13 cellular contexts compared by ENCODE assay signal in genomic region chr13:29589234-29589633, GRCh38. TPM values are rescaled to one million over a fixed set of nuclear protein-coding genes. Genes with fewer than 3 reads are reported as not detected.
DNase-seq lines count a peak whose midpoint lies in the region; ATAC-seq and TF ChIP-seq lines count a peak whose summit lies in the region.
"Had no signal": no experiment of that assay in that cellular context is flagged by ENCODE, and none has a peak within 500 bp of the region (broad histone marks: within the 10 kb centered on the region; RNA-seq: fewer than 3 reads in every experiment).

No MANE protein-coding gene starts in this region.

- H4K91ac ChIP-seq in neuronal stem cell (ENCODE audit: low read depth, low read length, poor library complexity): no peak overlapping the region

- DNase-seq in Daoy (ENCODE audit: low read depth): peak; percentile 24
- DNase-seq in NCI-H69 (lab: John Stamatoyannopoulos, UW): peak; percentile 55
- no peak for DNase-seq in epithelial cell of prostate (ENCODE audit: low read depth, low spot score)
- DNase-seq in neuronal stem cell (ENCODE audit: low spot score): peak; percentile 29
- no peak for DNase-seq in dorsolateral prefrontal cortex
- no peak for DNase-seq in activated T-cell treated with anti-CD3 and anti-CD28 coated beads, Interleukin-2, amount 50 U/mL, for 4 hours
- no peak for DNase-seq in NCI-H1092 treated with DMSO at 0.1 percent for 48 hours (lab: John Stamatoyannopoulos, UW)
- DNase-seq: CD4-positive, alpha-beta T cell; effector CD4-positive, alpha-beta T cell; NCI-H1105; NCI-H526 treated with DMSO at 0.1 percent for 48 hours had no signal

- peaks cover 41% of the 10 kb centered on the region for H3K36me3 Mint-ChIP-seq in activated T-cell treated with anti-CD3 and anti-CD28 coated beads, Interleukin-2, amount 50 U/mL, for 4 hours (ENCODE audit: insufficient read depth)

- H3K27me3 Mint-ChIP-seq in activated T-cell treated with anti-CD3 and anti-CD28 coated beads, Interleukin-2, amount 50 U/mL, for 4 hours (ENCODE audit: low read depth): no peaks in the 10 kb centered on the region
- H3K27me3 Mint-ChIP-seq: activated naive CD4-positive, alpha-beta T cell treated with anti-CD3 and anti-CD28 coated beads, Interleukin-2, amount 50 U/mL, for 24 hours; CD4-positive, alpha-beta T cell had no signal

- no peak overlapping the region for H3K4me2 ChIP-seq in neuronal stem cell (ENCODE audit: insufficient read depth, low read length, poor library complexity, severe bottlenecking)

- TF ChIP-seq CTCF in dorsolateral prefrontal cortex (IDR thresholded peaks at IDR 0.05 in 54 of 56, conservative IDR thresholded peaks at IDR 0.05 in 2 of 56; ENCODE audit: low read depth in 1 of 56, partially characterized antibody in 56 of 56): no peak

- H3K4me1 Mint-ChIP-seq in activated T-cell treated with anti-CD3 and anti-CD28 coated beads, Interleukin-2, amount 50 U/mL, for 4 hours (ENCODE audit: low read depth): peaks cover 68% of the 10 kb centered on the region

- H3K14ac ChIP-seq in neuronal stem cell (ENCODE audit: low read length): no peak overlapping the region

- intact Hi-C loops in dorsolateral prefrontal cortex (cut with DNase I): no loop called here

- no peak for ATAC-seq in activated T-cell treated with anti-CD3 and anti-CD28 coated beads, Interleukin-2, amount 50 U/mL, for 4 hours
- ATAC-seq in HG03159 (IDR thresholded peaks at IDR 0.05; ENCODE audit: unreplicated experiment): no peak

- no peak overlapping the region for H3K4ac ChIP-seq in neuronal stem cell (ENCODE audit: low read length)

- H3K9ac ChIP-seq in neuronal stem cell (ENCODE audit: low read depth, low read length, poor library complexity): no peak overlapping the region

- H3K4me3 Mint-ChIP-seq in activated T-cell treated with anti-CD3 and anti-CD28 coated beads, Interleukin-2, amount 50 U/mL, for 4 hours: no peak overlapping the region
- H3K4me3 Mint-ChIP-seq: activated naive CD4-positive, alpha-beta T cell treated with anti-CD3 and anti-CD28 coated beads, Interleukin-2, amount 50 U/mL, for 24 hours; CD4-positive, alpha-beta T cell had no signal

- H3K18ac ChIP-seq in neuronal stem cell (ENCODE audit: low read length): peak overlapping the region; percentile 58

- no CpG with 5 or more reads among the region's 6 CpGs for WGBS in neuronal stem cell (ENCODE audit: extremely low coverage in 2 of 2, insufficient read length in 2 of 2, insufficient replicate concordance in 1 of 2), 2 donors

- H4K8ac ChIP-seq in neuronal stem cell (ENCODE audit: low read depth, low read length): no peak overlapping the region

- H2BK12ac ChIP-seq in neuronal stem cell (ENCODE audit: low read length): no peak overlapping the region

- no peak overlapping the region for H2BK5ac ChIP-seq in neuronal stem cell (ENCODE audit: low read length)

- no peaks in the 10 kb centered on the region for H3K27me3 ChIP-seq in neuronal stem cell (ENCODE audit: control insufficient read depth in 3 of 3, insufficient read depth in 3 of 3, low read depth in 1 of 3, low read length in 3 of 3)
- H3K27me3 ChIP-seq in dorsolateral prefrontal cortex: no peaks in the 10 kb centered on the region

- no peak overlapping the region for H2BK120ac ChIP-seq in neuronal stem cell (ENCODE audit: low read depth, low read length)

- no peak overlapping the region for H3K4me3 ChIP-seq in neuronal stem cell (ENCODE audit: low read length in 2 of 2)
- no peak overlapping the region for H3K4me3 ChIP-seq in dorsolateral prefrontal cortex

- H2BK15ac ChIP-seq in neuronal stem cell (ENCODE audit: low read length): no peak overlapping the region

- H3K4me1 ChIP-seq in neuronal stem cell (ENCODE audit: control insufficient read depth in 2 of 2, insufficient read depth in 1 of 2, low read depth in 1 of 2, low read length in 2 of 2): peaks cover 2 to 14% of the 10 kb centered on the region in 2 donors

- no peaks in the 10 kb centered on the region for H3K9me3 Mint-ChIP-seq in activated T-cell treated with anti-CD3 and anti-CD28 coated beads, Interleukin-2, amount 50 U/mL, for 4 hours
- H3K9me3 Mint-ChIP-seq: activated naive CD4-positive, alpha-beta T cell treated with anti-CD3 and anti-CD28 coated beads, Interleukin-2, amount 50 U/mL, for 24 hours; CD4-positive, alpha-beta T cell had no signal

- H3K36me3 ChIP-seq in neuronal stem cell (replicated peaks in 1 of 2; ENCODE audit: control insufficient read depth in 2 of 2, insufficient read depth in 2 of 2, low read length in 2 of 2): peaks cover 0 to 28% of the 10 kb centered on the region in 2 donors

- no peak overlapping the region for H2AFZ ChIP-seq in neuronal stem cell (ENCODE audit: low read length)

- H3K23ac ChIP-seq in neuronal stem cell (ENCODE audit: low read depth, low read length, poor library complexity): peak overlapping the region; percentile 37

- peaks cover 8% of the 10 kb centered on the region for H3K79me1 ChIP-seq in neuronal stem cell (ENCODE audit: low read depth, low read length)

- H3K27ac ChIP-seq in epithelial cell of prostate (peak overlapping the region; percentile 51), neuronal stem cell (replicated peaks; ENCODE audit: low read length) (no peak overlapping the region), dorsolateral prefrontal cortex (peak overlapping the region in 2 of 59 donors; percentile 1 to 41)

- H2AK5ac ChIP-seq in neuronal stem cell (ENCODE audit: low read depth, low read length): peak overlapping the region; percentile 67

- no peaks in the 10 kb centered on the region for H3K9me3 ChIP-seq in neuronal stem cell (replicated peaks in 1 of 2; ENCODE audit: control insufficient read depth in 2 of 2, insufficient read depth in 1 of 2, low read depth in 1 of 2, low read length in 2 of 2)

RNA-seq across cellular contexts. Expression of gene SLC7A1, which starts 6.3 kb away (rescaled TPM):
- total RNA-seq in Daoy (2014; rRNA removed; shearing (Covaris generic)): 15.6 and 22.0 TPM in 2 replicates
- 13.7 TPM for polyA plus RNA-seq in neuronal stem cell (2013, experiment 1 of 2)
- 13.8 TPM for polyA plus RNA-seq in neuronal stem cell (2013, experiment 2 of 2)
- 100 to 1,000 TPM in 1 of 120 experiments, 10 to 100 TPM in 119; 36.0 to 104 (median 59.3) TPM for total RNA-seq in dorsolateral prefrontal cortex
- total RNA-seq in activated T-cell treated with anti-CD3 and anti-CD28 coated beads, Interleukin-2, amount 50 U/mL, for 4 hours: 100 to 1,000 TPM; 173 to 216 (median 180) TPM

Comparison
In these comparisons a context has a peak if more than half of its experiments do, and no peak if none do; other contexts are left out.
1. DNase-seq: peak in Daoy (single experiment), NCI-H69 (single experiment) and neuronal stem cell (single experiment); none in epithelial cell of prostate (single experiment), dorsolateral prefrontal cortex (0 of 10), activated T-cell treated with anti-CD3 and anti-CD28 coated beads, Interleukin-2, amount 50 U/mL, for 4 hours (single experiment) and NCI-H1092 treated with DMSO at 0.1 percent for 48 hours (single experiment).